ENCODE assay signal across 2 cellular contexts in the genomic region with DNA sequence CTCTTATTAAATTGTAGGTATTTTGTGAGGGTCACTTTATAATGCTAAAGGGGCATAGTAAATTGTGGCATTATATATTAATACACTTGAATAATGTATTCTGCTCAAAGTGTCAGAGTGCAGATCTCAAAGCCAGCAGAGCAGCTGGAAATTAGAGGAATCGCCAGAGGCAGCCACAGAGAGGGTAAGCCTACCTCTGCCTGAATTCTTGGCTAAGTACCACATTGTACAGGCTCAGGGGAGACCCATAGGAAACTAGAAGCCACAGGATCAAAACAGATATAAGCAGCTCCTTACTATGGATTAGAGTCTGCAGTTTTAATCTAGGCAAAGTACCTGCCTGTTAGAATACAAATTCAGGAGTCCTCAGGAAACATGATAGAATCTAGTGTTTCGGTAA.
TF ChIP-seq lines count a peak whose summit lies in the region.

No MANE protein-coding gene starts in this region.

TF ChIP-seq in GM23338, 12 proteins besides CTCF, POLR2A, EP300 and RAD21 (continued from another document):
- TF ChIP-seq, protein P1, sequence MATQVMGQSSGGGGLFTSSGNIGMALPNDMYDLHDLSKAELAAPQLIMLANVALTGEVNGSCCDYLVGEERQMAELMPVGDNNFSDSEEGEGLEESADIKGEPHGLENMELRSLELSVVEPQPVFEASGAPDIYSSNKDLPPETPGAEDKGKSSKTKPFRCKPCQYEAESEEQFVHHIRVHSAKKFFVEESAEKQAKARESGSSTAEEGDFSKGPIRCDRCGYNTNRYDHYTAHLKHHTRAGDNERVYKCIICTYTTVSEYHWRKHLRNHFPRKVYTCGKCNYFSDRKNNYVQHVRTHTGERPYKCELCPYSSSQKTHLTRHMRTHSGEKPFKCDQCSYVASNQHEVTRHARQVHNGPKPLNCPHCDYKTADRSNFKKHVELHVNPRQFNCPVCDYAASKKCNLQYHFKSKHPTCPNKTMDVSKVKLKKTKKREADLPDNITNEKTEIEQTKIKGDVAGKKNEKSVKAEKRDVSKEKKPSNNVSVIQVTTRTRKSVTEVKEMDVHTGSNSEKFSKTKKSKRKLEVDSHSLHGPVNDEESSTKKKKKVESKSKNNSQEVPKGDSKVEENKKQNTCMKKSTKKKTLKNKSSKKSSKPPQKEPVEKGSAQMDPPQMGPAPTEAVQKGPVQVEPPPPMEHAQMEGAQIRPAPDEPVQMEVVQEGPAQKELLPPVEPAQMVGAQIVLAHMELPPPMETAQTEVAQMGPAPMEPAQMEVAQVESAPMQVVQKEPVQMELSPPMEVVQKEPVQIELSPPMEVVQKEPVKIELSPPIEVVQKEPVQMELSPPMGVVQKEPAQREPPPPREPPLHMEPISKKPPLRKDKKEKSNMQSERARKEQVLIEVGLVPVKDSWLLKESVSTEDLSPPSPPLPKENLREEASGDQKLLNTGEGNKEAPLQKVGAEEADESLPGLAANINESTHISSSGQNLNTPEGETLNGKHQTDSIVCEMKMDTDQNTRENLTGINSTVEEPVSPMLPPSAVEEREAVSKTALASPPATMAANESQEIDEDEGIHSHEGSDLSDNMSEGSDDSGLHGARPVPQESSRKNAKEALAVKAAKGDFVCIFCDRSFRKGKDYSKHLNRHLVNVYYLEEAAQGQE (IDR thresholded peaks at IDR 0.05; ENCODE audit: unreplicated experiment), result no peak
- no peak for TF ChIP-seq POLR2AphosphoS5 (IDR thresholded peaks at IDR 0.05; ENCODE audit: low read depth)
- TF ChIP-seq, protein P2, sequence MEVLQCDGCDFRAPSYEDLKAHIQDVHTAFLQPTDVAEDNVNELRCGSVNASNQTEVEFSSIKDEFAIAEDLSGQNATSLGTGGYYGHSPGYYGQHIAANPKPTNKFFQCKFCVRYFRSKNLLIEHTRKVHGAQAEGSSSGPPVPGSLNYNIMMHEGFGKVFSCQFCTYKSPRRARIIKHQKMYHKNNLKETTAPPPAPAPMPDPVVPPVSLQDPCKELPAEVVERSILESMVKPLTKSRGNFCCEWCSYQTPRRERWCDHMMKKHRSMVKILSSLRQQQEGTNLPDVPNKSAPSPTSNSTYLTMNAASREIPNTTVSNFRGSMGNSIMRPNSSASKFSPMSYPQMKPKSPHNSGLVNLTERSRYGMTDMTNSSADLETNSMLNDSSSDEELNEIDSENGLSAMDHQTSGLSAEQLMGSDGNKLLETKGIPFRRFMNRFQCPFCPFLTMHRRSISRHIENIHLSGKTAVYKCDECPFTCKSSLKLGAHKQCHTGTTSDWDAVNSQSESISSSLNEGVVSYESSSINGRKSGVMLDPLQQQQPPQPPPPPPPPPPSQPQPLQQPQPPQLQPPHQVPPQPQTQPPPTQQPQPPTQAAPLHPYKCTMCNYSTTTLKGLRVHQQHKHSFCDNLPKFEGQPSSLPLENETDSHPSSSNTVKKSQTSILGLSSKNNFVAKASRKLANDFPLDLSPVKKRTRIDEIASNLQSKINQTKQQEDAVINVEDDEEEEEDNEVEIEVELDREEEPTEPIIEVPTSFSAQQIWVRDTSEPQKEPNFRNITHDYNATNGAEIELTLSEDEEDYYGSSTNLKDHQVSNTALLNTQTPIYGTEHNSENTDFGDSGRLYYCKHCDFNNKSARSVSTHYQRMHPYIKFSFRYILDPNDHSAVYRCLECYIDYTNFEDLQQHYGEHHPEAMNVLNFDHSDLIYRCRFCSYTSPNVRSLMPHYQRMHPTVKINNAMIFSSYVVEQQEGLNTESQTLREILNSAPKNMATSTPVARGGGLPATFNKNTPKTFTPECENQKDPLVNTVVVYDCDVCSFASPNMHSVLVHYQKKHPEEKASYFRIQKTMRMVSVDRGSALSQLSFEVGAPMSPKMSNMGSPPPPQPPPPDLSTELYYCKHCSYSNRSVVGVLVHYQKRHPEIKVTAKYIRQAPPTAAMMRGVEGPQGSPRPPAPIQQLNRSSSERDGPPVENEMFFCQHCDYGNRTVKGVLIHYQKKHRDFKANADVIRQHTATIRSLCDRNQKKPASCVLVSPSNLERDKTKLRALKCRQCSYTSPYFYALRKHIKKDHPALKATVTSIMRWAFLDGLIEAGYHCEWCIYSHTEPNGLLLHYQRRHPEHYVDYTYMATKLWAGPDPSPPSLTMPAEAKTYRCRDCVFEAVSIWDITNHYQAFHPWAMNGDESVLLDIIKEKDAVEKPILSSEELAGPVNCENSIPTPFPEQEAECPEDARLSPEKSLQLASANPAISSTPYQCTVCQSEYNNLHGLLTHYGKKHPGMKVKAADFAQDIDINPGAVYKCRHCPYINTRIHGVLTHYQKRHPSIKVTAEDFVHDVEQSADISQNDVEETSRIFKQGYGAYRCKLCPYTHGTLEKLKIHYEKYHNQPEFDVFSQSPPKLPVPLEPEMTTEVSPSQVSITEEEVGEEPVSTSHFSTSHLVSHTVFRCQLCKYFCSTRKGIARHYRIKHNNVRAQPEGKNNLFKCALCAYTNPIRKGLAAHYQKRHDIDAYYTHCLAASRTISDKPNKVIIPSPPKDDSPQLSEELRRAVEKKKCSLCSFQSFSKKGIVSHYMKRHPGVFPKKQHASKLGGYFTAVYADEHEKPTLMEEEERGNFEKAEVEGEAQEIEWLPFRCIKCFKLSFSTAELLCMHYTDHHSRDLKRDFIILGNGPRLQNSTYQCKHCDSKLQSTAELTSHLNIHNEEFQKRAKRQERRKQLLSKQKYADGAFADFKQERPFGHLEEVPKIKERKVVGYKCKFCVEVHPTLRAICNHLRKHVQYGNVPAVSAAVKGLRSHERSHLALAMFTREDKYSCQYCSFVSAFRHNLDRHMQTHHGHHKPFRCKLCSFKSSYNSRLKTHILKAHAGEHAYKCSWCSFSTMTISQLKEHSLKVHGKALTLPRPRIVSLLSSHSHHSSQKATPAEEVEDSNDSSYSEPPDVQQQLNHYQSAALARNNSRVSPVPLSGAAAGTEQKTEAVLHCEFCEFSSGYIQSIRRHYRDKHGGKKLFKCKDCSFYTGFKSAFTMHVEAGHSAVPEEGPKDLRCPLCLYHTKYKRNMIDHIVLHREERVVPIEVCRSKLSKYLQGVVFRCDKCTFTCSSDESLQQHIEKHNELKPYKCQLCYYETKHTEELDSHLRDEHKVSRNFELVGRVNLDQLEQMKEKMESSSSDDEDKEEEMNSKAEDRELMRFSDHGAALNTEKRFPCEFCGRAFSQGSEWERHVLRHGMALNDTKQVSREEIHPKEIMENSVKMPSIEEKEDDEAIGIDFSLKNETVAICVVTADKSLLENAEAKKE (CRISPR knock-in tag; IDR thresholded peaks at IDR 0.05), result no peak
- no peak for TF ChIP-seq ZNF331 (CRISPR knock-in tag; IDR thresholded peaks at IDR 0.05; ENCODE audit: low read depth)
- TF ChIP-seq ZNF114 (CRISPR knock-in tag; IDR thresholded peaks at IDR 0.05), result no peak
- no peak for TF ChIP-seq CREB1 (CRISPR knock-in tag; IDR thresholded peaks at IDR 0.05; ENCODE audit: low read depth)
- TF ChIP-seq, protein P3, sequence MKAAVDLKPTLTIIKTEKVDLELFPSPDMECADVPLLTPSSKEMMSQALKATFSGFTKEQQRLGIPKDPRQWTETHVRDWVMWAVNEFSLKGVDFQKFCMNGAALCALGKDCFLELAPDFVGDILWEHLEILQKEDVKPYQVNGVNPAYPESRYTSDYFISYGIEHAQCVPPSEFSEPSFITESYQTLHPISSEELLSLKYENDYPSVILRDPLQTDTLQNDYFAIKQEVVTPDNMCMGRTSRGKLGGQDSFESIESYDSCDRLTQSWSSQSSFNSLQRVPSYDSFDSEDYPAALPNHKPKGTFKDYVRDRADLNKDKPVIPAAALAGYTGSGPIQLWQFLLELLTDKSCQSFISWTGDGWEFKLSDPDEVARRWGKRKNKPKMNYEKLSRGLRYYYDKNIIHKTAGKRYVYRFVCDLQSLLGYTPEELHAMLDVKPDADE (IDR thresholded peaks at IDR 0.05), result no peak

TF ChIP-seq in WTC11, 78 proteins besides CTCF, POLR2A, EP300 and RAD21 (continued from another document):
- TF ChIP-seq, protein P4, sequence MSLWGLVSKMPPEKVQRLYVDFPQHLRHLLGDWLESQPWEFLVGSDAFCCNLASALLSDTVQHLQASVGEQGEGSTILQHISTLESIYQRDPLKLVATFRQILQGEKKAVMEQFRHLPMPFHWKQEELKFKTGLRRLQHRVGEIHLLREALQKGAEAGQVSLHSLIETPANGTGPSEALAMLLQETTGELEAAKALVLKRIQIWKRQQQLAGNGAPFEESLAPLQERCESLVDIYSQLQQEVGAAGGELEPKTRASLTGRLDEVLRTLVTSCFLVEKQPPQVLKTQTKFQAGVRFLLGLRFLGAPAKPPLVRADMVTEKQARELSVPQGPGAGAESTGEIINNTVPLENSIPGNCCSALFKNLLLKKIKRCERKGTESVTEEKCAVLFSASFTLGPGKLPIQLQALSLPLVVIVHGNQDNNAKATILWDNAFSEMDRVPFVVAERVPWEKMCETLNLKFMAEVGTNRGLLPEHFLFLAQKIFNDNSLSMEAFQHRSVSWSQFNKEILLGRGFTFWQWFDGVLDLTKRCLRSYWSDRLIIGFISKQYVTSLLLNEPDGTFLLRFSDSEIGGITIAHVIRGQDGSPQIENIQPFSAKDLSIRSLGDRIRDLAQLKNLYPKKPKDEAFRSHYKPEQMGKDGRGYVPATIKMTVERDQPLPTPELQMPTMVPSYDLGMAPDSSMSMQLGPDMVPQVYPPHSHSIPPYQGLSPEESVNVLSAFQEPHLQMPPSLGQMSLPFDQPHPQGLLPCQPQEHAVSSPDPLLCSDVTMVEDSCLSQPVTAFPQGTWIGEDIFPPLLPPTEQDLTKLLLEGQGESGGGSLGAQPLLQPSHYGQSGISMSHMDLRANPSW (CRISPR knock-in tag; conservative IDR thresholded peaks at IDR 0.05; ENCODE audit: low read depth), result no peak
- TF ChIP-seq, protein P5, sequence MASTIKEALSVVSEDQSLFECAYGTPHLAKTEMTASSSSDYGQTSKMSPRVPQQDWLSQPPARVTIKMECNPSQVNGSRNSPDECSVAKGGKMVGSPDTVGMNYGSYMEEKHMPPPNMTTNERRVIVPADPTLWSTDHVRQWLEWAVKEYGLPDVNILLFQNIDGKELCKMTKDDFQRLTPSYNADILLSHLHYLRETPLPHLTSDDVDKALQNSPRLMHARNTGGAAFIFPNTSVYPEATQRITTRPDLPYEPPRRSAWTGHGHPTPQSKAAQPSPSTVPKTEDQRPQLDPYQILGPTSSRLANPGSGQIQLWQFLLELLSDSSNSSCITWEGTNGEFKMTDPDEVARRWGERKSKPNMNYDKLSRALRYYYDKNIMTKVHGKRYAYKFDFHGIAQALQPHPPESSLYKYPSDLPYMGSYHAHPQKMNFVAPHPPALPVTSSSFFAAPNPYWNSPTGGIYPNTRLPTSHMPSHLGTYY (CRISPR knock-in tag; IDR thresholded peaks at IDR 0.05), result no peak
- no peak for TF ChIP-seq MYBL2 (CRISPR knock-in tag; IDR thresholded peaks at IDR 0.05)
- TF ChIP-seq FOXJ3 (CRISPR knock-in tag; IDR thresholded peaks at IDR 0.05; ENCODE audit: borderline replicate concordance), result no peak
- TF ChIP-seq, protein P6, sequence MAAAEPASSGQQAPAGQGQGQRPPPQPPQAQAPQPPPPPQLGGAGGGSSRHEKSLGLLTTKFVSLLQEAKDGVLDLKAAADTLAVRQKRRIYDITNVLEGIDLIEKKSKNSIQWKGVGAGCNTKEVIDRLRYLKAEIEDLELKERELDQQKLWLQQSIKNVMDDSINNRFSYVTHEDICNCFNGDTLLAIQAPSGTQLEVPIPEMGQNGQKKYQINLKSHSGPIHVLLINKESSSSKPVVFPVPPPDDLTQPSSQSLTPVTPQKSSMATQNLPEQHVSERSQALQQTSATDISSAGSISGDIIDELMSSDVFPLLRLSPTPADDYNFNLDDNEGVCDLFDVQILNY (CRISPR knock-in tag; IDR thresholded peaks at IDR 0.05), result no peak
- TF ChIP-seq ATF1 (CRISPR knock-in tag; IDR thresholded peaks at IDR 0.05), result no peak
